In genomic region chrX:3950373-3950772, GRCh38 we compare ENCODE assay signal across 23 cellular contexts.
"Had no signal": no experiment of that assay in that cellular context is flagged by ENCODE, and none has a peak within 500 bp of the region (broad histone marks: within the 10 kb centered on the region; RNA-seq: fewer than 3 reads in every experiment).

No MANE protein-coding gene starts in this region.

- H3K4me1 Mint-ChIP-seq: T-cell had no signal

- H3K79me2 ChIP-seq: hepatocyte had no signal

- H3K27ac Mint-ChIP-seq: activated naive CD8-positive, alpha-beta T cell; T-cell had no signal

- H2AFZ ChIP-seq: hepatocyte had no signal

- ATAC-seq: gastrocnemius medialis, left lung, lower lobe of right lung, pancreas, psoas muscle, right cardiac atrium, T-cell had no signal

- H3K4me3 ChIP-seq: adrenal gland, esophagus muscularis mucosa, gastrocnemius medialis, hepatocyte, left lung, lower lobe of right lung, pancreas, psoas muscle, spleen, tibial nerve had no signal

- H3K36me3 Mint-ChIP-seq: T-cell had no signal

- H3K9me3 ChIP-seq: adrenal gland, gastrocnemius medialis, left lung, lower lobe of right lung, pancreas, psoas muscle had no signal

- H3K27ac ChIP-seq: adrenal gland, esophagus muscularis mucosa, gastrocnemius medialis, hepatocyte, left lung, lower lobe of right lung, pancreas, psoas muscle, spleen, tibial nerve had no signal

- H3K27me3 ChIP-seq: esophagus muscularis mucosa, gastrocnemius medialis, hepatocyte, left lung, pancreas, tibial nerve had no signal

- H3K4me2 ChIP-seq: hepatocyte had no signal

- DNase-seq: activated CD4-positive, alpha-beta T cell treated with anti-CD3 and anti-CD28 coated beads for 4 hours; activated CD4-positive, alpha-beta T cell treated with anti-CD3 and anti-CD28 coated beads, Interleukin-2, amount 50 U/mL, for 4 hours; activated CD4-positive, CD25-positive, alpha-beta regulatory T cell; activated effector memory CD4-positive, alpha-beta T cell treated with Interleukin-2 at 50 U/mL for 16 hours; activated naive CD4-positive, alpha-beta T cell treated with Interleukin-2 at 50 U/mL for 16 hours; adrenal gland; aorta; caudate nucleus; cortex of kidney; gastrocnemius medialis; left lung; lower lobe of right lung; pancreas; psoas muscle; right cardiac atrium; spleen; stimulated activated naive CD4-positive, alpha-beta T cell; T-cell had no signal

- H3K4me1 ChIP-seq: adrenal gland, esophagus muscularis mucosa, gastrocnemius medialis, left lung, lower lobe of right lung, pancreas, psoas muscle, spleen, tibial nerve had no signal

- H3K4me3 Mint-ChIP-seq: activated naive CD8-positive, alpha-beta T cell; nephron; T-cell had no signal

- H3K27me3 Mint-ChIP-seq: activated naive CD8-positive, alpha-beta T cell had no signal

- H3K36me3 ChIP-seq: adrenal gland, esophagus muscularis mucosa, gastrocnemius medialis, left lung, lower lobe of right lung, pancreas, spleen, tibial nerve had no signal
